Comparison of ENCODE assay signal across 8 cellular contexts in the genomic region with DNA sequence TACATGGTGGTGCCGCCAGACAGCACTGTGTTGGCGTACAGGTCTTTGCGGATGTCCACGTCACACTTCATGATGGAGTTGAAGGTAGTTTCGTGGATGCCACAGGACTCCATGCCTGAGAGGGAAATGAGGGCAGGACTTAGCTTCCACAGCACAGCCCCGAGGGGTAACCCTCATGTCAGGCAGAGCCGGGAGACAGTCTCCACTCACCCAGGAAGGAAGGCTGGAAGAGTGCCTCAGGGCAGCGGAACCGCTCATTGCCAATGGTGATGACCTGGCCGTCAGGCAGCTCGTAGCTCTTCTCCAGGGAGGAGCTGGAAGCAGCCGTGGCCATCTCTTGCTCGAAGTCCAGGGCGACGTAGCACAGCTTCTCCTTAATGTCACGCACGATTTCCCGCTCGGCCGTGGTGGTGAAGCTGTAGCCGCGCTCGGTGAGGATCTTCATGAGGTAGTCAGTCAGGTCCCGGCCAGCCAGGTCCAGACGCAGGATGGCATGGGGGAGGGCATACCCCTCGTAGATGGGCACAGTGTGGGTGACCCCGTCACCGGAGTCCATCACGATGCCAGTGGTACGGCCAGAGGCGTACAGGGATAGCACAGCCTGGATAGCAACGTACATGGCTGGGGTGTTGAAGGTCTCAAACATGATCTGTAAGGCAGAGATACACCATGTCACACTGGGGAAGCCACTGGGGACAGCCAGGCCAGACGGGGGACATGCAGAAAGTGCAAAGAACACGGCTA. TPM values are rescaled to one million over a fixed set of nuclear protein-coding genes. Genes with fewer than 3 reads are reported as not detected.
DNase-seq lines count a peak whose midpoint lies in the region; ATAC-seq and TF ChIP-seq lines count a peak whose summit lies in the region.

No MANE protein-coding gene starts in this region.

- peak overlapping the region; percentile 84 for H3K4me2 ChIP-seq in Loucy (ENCODE audit: low read depth, low read length, poor library complexity, severe bottlenecking)

- H3K27me3 ChIP-seq in Loucy (ENCODE audit: insufficient read depth, low read length, poor library complexity, severe bottlenecking): peaks cover 28% of the 10 kb centered on the region
- no peaks in the 10 kb centered on the region for H3K27me3 ChIP-seq in psoas muscle (ENCODE audit: insufficient read depth in 3 of 3, low read length in 2 of 3)

- WGBS in psoas muscle, 3 donors: 4 to 7% (median 6%) methylated on average over 33 to 34 of the region's 34 CpGs

- H3K9ac ChIP-seq in Loucy (ENCODE audit: low read depth, low read length, poor library complexity, severe bottlenecking): peak overlapping the region; percentile 96

- H3K27ac ChIP-seq in psoas muscle: peak overlapping the region; percentile 99

- no peaks in the 10 kb centered on the region for H3K9me2 ChIP-seq in Loucy (replicated peaks; ENCODE audit: low read depth, low read length)

- H3K79me2 ChIP-seq in Loucy (ENCODE audit: insufficient read depth, low read length): peaks cover 82% of the 10 kb centered on the region

- H4K20me1 ChIP-seq in Loucy (ENCODE audit: insufficient read depth, low read length, poor library complexity, severe bottlenecking): peaks cover 49% of the 10 kb centered on the region

- TF ChIP-seq CTCF in Loucy (conservative IDR thresholded peaks at IDR 0.05; ENCODE audit: low read length): no peak
- no peak for TF ChIP-seq CTCF in psoas muscle (IDR thresholded peaks at IDR 0.05)

- H3K4me1 ChIP-seq in Loucy (ENCODE audit: insufficient read depth, low read length, poor library complexity, severe bottlenecking) (peaks cover 26% of the 10 kb centered on the region), psoas muscle (peaks cover 21% of the 10 kb centered on the region)

- peak; percentile 33 for DNase-seq in Ammon's horn (ENCODE audit: low spot score)
- peak; percentile 78 for DNase-seq in activated effector memory CD4-positive, alpha-beta T cell treated with anti-CD3 and anti-CD28 coated beads, Interleukin-2, amount 50 U/mL, for 16 hours
- DNase-seq in Right ventricle myocardium superior: peak; percentile 64
- DNase-seq in psoas muscle: peak in 1 of 2 donors; percentile 78
- DNase-seq in cortex of kidney (lab: John Stamatoyannopoulos, UW): no peak
- DNase-seq in NCI-H187 (lab: John Stamatoyannopoulos, UW): no peak

- intact Hi-C loops in Right ventricle myocardium superior (cut with DNase I): no loop called here
- intact Hi-C loops in psoas muscle (cut with DNase I): no loop called here

- ATAC-seq in Right ventricle myocardium superior (ENCODE audit: poor library complexity) (no peak), psoas muscle (no peak), HG03571 (IDR thresholded peaks at IDR 0.05; ENCODE audit: unreplicated experiment) (no peak)

- H3F3A ChIP-seq in Loucy (ENCODE audit: low read depth): peaks cover 25% of the 10 kb centered on the region

- H3K9me3 ChIP-seq in Loucy (ENCODE audit: insufficient read depth, low read depth, low read length) (no peaks in the 10 kb centered on the region; the same call in 1 of the 2 replicates), psoas muscle (no peaks in the 10 kb centered on the region)

- H3K4me3 ChIP-seq in Loucy (ENCODE audit: low read length, poor library complexity, severe bottlenecking) (peak overlapping the region; percentile 98), psoas muscle (peak overlapping the region; percentile 94)

- H2AFZ ChIP-seq in Loucy (ENCODE audit: low read length): no peak overlapping the region

- H3K36me3 ChIP-seq in Loucy (ENCODE audit: insufficient read depth, low read length) (peaks cover 53% of the 10 kb centered on the region), psoas muscle (ENCODE audit: insufficient read depth in 1 of 2, low read depth in 1 of 2) (peaks cover 8 to 41% of the 10 kb centered on the region in 2 donors)

RNA-seq across cellular contexts. Expression of gene ACTB, which starts 2.2 kb away (rescaled TPM):
- total RNA-seq in Right ventricle myocardium superior (689 TPM), psoas muscle (100 to 1,000 TPM; 351 to 761 (median 602) TPM)
- 1,000 to 10,000 TPM in 1 of 3 donors, 100 to 1,000 TPM in 2; 223 to 1,482 (median 332) TPM for polyA plus RNA-seq in psoas muscle

RNA-seq across cellular contexts. Expression of gene FBXL18, which starts 14.6 kb away (rescaled TPM):
- total RNA-seq in Right ventricle myocardium superior (4.9 TPM), psoas muscle (1 to 10 TPM; 4.0 to 9.8 (median 7.8) TPM)
- polyA plus RNA-seq in psoas muscle: 10 to 100 TPM in 1 of 3 donors, 1 to 10 TPM in 2; 1.7 to 10.6 (median 2.1) TPM

Comparison
In these comparisons a context has a peak if more than half of its experiments do, and no peak if none do; other contexts are left out.
1. DNase-seq: peak in Ammon's horn (single experiment), activated effector memory CD4-positive, alpha-beta T cell treated with anti-CD3 and anti-CD28 coated beads, Interleukin-2, amount 50 U/mL, for 16 hours (single experiment) and Right ventricle myocardium superior (single experiment); none in cortex of kidney (single experiment) and NCI-H187 (0 of 2).